Comparison of ENCODE assay signal across 23 cellular contexts in genomic region chrX:107227780-107228485, GRCh38. TPM values are rescaled to one million over a fixed set of nuclear protein-coding genes. Genes with fewer than 3 reads are reported as not detected.
"Had no signal": no experiment of that assay in that cellular context is flagged by ENCODE, and none has a peak within 500 bp of the region (broad histone marks: within the 10 kb centered on the region; RNA-seq: fewer than 3 reads in every experiment).

No MANE protein-coding gene starts in this region.

- H3K27me3 Mint-ChIP-seq: activated naive CD4-positive, alpha-beta T cell treated with anti-CD3 and anti-CD28 coated beads, Interleukin-2, amount 10 ng/mL, durations not matched to agents 7 days and 5 days; memory B cell; stimulated activated naive CD8-positive, alpha-beta T cell treated with anti-CD3 and anti-CD28 coated beads, Interleukin-15, amount 100 ng/mL, for 72 hours had no signal

- H3K27ac Mint-ChIP-seq: activated CD4-positive, alpha-beta T cell treated with anti-CD3 and anti-CD28 coated beads, Interleukin-2, amount 10 ng/mL, durations not matched to agents 7 days and 5 days; activated naive CD4-positive, alpha-beta T cell treated with anti-CD3 and anti-CD28 coated beads, Interleukin-2, amount 10 ng/mL, durations not matched to agents 7 days and 5 days; activated naive CD8-positive, alpha-beta T cell treated with anti-CD3 and anti-CD28 coated beads, Interleukin-2, amount 50 U/mL, for 24 hours; memory B cell; naive B cell; stimulated activated naive CD8-positive, alpha-beta T cell treated with anti-CD3 and anti-CD28 coated beads, Interleukin-15, amount 100 ng/mL, for 72 hours; T-helper 2 cell treated with Interferon-gamma antibody and Interleukin-4, amounts not matched to agents 5 μg/mL and 100 μg/mL, for 36 hours had no signal

- H3K4me1 ChIP-seq: prostate gland, right atrium auricular region, vagina had no signal

- H3K4me3 Mint-ChIP-seq: activated CD4-positive, alpha-beta T cell treated with anti-CD3 and anti-CD28 coated beads, Interleukin-2, amount 10 ng/mL, durations not matched to agents 7 days and 5 days; activated naive CD4-positive, alpha-beta T cell treated with anti-CD3 and anti-CD28 coated beads, Interleukin-2, amount 10 ng/mL, durations not matched to agents 7 days and 5 days; activated naive CD8-positive, alpha-beta T cell treated with anti-CD3 and anti-CD28 coated beads, Interleukin-2, amount 50 U/mL, for 24 hours; activated T-cell treated with anti-CD3 and anti-CD28 coated beads, Interleukin-2, amount 50 U/mL, for 4 hours; memory B cell; neural crest cell; stimulated activated naive CD8-positive, alpha-beta T cell treated with anti-CD3 and anti-CD28 coated beads, Interleukin-15, amount 100 ng/mL, for 72 hours; T-helper 2 cell treated with Interferon-gamma antibody and Interleukin-4, amounts not matched to agents 5 μg/mL and 100 μg/mL, for 36 hours had no signal

- H3K9me3 Mint-ChIP-seq: activated CD4-positive, alpha-beta T cell treated with anti-CD3 and anti-CD28 coated beads, Interleukin-2, amount 10 ng/mL, durations not matched to agents 7 days and 5 days; activated naive CD4-positive, alpha-beta T cell treated with anti-CD3 and anti-CD28 coated beads, Interleukin-2, amount 10 ng/mL, durations not matched to agents 7 days and 5 days; activated naive CD8-positive, alpha-beta T cell treated with anti-CD3 and anti-CD28 coated beads, Interleukin-2, amount 50 U/mL, for 24 hours; activated T-cell treated with anti-CD3 and anti-CD28 coated beads, Interleukin-2, amount 50 U/mL, for 4 hours; memory B cell; stimulated activated naive CD8-positive, alpha-beta T cell treated with anti-CD3 and anti-CD28 coated beads, Interleukin-15, amount 100 ng/mL, for 72 hours; T-helper 2 cell treated with Interferon-gamma antibody and Interleukin-4, amounts not matched to agents 5 μg/mL and 100 μg/mL, for 36 hours had no signal

- H3K4me1 Mint-ChIP-seq: activated CD4-positive, alpha-beta T cell treated with anti-CD3 and anti-CD28 coated beads, Interleukin-2, amount 10 ng/mL, durations not matched to agents 7 days and 5 days; activated naive CD4-positive, alpha-beta T cell treated with anti-CD3 and anti-CD28 coated beads, Interleukin-2, amount 10 ng/mL, durations not matched to agents 7 days and 5 days; activated naive CD8-positive, alpha-beta T cell treated with anti-CD3 and anti-CD28 coated beads, Interleukin-2, amount 50 U/mL, for 24 hours; neural crest cell; stimulated activated naive CD8-positive, alpha-beta T cell treated with anti-CD3 and anti-CD28 coated beads, Interleukin-15, amount 100 ng/mL, for 72 hours had no signal

- H3K36me3 ChIP-seq: brain microvascular endothelial cell, prostate gland, right atrium auricular region, vagina had no signal

- H3K27me3 ChIP-seq: brain microvascular endothelial cell, right atrium auricular region, vagina had no signal

- H3K9me3 ChIP-seq: prostate gland, right atrium auricular region, vagina had no signal

- DNase-seq: activated CD4-positive, alpha-beta T cell treated with anti-CD3 and anti-CD28 coated beads, Interleukin-2, amount 10 ng/mL, durations not matched to agents 7 days and 5 days; activated CD8-positive, alpha-beta memory T cell treated with anti-CD3 and anti-CD28 coated beads, Interleukin-2, amount 50 U/mL, for 4 hours; activated naive CD4-positive, alpha-beta T cell treated with anti-CD3 and anti-CD28 coated beads, Interleukin-2, amount 10 ng/mL, durations not matched to agents 7 days and 5 days; activated naive CD8-positive, alpha-beta T cell treated with anti-CD3 and anti-CD28 coated beads, Interleukin-2, amount 50 U/mL, for 24 hours; activated T-cell treated with anti-CD3 and anti-CD28 coated beads, Interleukin-2, amount 50 U/mL, for 4 hours; aorta; brain microvascular endothelial cell; central memory CD4-positive, alpha-beta T cell; foreskin melanocyte; left ventricle myocardium superior; naive B cell; stimulated activated naive CD8-positive, alpha-beta T cell treated with anti-CD3 and anti-CD28 coated beads, Interleukin-15, amount 100 ng/mL, for 72 hours had no signal

- ATAC-seq: activated naive CD8-positive, alpha-beta T cell treated with anti-CD3 and anti-CD28 coated beads, Interleukin-2, amount 50 U/mL, for 24 hours; activated T-cell treated with anti-CD3 and anti-CD28 coated beads, Interleukin-2, amount 50 U/mL, for 4 hours; left ventricle myocardium superior; stimulated activated naive CD8-positive, alpha-beta T cell treated with anti-CD3 and anti-CD28 coated beads, Interleukin-15, amount 100 ng/mL, for 72 hours had no signal

- H3K27ac ChIP-seq: brain microvascular endothelial cell, prostate gland, right atrium auricular region, skin epidermis, vagina had no signal

- H3K4me3 ChIP-seq: prostate gland, right atrium auricular region, skin epidermis, vagina had no signal

- H3K36me3 Mint-ChIP-seq: activated naive CD4-positive, alpha-beta T cell treated with anti-CD3 and anti-CD28 coated beads, Interleukin-2, amount 10 ng/mL, durations not matched to agents 7 days and 5 days; memory B cell; naive B cell had no signal

- FAIRE-seq: colon had no signal

RNA-seq across cellular contexts. Expression of gene DNAAF6, which starts 21.5 kb away (rescaled TPM):
- total RNA-seq: activated CD4-positive, alpha-beta T cell treated with anti-CD3 and anti-CD28 coated beads, Interleukin-2, amount 10 ng/mL, durations not matched to agents 7 days and 5 days; activated T-cell treated with anti-CD3 and anti-CD28 coated beads, Interleukin-2, amount 50 U/mL, for 4 hours; aorta; epithelial cell of proximal tubule; left ventricle myocardium superior; neural crest cell; osteoblast; right atrium auricular region; temporal lobe; vagina had no signal
- polyA plus RNA-seq: aorta had no signal

RNA-seq across cellular contexts. Expression of gene NUP62CL, which starts 21.7 kb away (rescaled TPM):
- total RNA-seq: osteoblast, right atrium auricular region had no signal
- polyA plus RNA-seq: aorta had no signal
